Comparison of ENCODE assay signal across 9 cellular contexts in the genomic region with DNA sequence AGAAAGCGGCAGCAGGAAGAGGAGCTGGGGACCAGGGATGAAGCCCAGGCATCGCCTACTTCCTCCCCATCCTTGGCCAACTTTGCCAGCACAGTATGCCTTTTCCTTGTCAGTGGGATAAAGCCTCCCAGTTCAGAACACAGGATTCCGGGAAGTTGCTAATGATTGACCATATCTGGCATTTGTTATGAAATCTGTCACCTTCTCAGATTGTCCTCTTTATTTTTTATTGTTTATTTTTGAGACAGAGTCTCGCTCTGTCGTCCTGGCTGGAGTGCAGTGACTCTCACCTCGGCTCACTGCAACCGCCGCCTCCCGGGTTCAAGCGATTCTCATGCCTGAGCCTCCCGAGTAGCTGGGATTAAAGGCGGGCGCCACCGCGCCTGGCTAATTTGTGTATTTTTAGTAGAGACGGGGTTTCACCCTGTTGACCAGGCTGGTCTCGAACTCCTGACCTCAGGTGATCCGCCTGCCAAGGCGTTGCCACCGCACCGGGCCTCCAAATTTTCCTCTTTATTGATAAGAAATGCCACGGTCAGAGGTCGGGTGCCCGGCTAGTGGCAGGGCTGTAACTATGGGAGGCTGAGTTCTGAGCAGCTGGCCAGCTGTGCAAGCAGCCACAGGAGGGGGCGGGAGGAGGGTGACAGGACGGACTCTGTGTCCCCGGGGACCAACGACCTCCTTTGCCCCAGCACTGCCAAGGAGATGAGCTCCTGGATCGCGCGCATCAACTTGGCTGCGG. TPM values are rescaled to one million over a fixed set of nuclear protein-coding genes. Genes with fewer than 3 reads are reported as not detected.
A peak's percentile ranks its signal among the peaks of the same experiment; 100 is the strongest.
DNase-seq lines count a peak whose midpoint lies in the region; ATAC-seq and TF ChIP-seq lines count a peak whose summit lies in the region.
"Had no signal": no experiment of that assay in that cellular context is flagged by ENCODE, and none has a peak within 500 bp of the region (broad histone marks: within the 10 kb centered on the region; RNA-seq: fewer than 3 reads in every experiment).

No MANE protein-coding gene starts in this region.

- DNase-seq in hepatocyte (ENCODE audit: low spot score) (no peak), sigmoid colon (no peak), germinal center (ENCODE audit: low spot score) (no peak), iPS-NIHi7 (ENCODE audit: extremely low spot score) (no peak), HuH-7 (ENCODE audit: low spot score) (no peak)
- DNase-seq in stimulated activated CD4-positive, alpha-beta T cell treated with anti-CD3 and anti-CD28 coated beads, Interleukin-15, amount 100 ng/mL, for 24 hours = no peak
- DNase-seq: kidney glomerular epithelial cell had no signal

- H3K79me2 ChIP-seq in hepatocyte = peaks cover 5% of the 10 kb centered on the region

- TF ChIP-seq CTCF in VCaP (conservative IDR thresholded peaks at IDR 0.05) = no peak
- TF ChIP-seq CTCF in hepatocyte (IDR thresholded peaks at IDR 0.05; ENCODE audit: poor library complexity) = no peak
- no peak for TF ChIP-seq CTCF in sigmoid colon (IDR thresholded peaks at IDR 0.05)

- no peaks in the 10 kb centered on the region for H3K9me2 ChIP-seq in hepatocyte (replicated peaks; ENCODE audit: insufficient read depth)

- TF ChIP-seq EP300 in sigmoid colon (IDR thresholded peaks at IDR 0.05) = no peak

- WGBS in hepatocyte (ENCODE audit: low lambda C conversion rate, missing lambda C conversion rate) = 64% methylated on average over 26 of the region's 32 CpGs
- 40 to 69% methylated on average over 32 of the region's 32 CpGs for WGBS in sigmoid colon, 2 donors

- H3K9me3 ChIP-seq in hepatocyte (ENCODE audit: low read depth) = no peaks in the 10 kb centered on the region
- no peaks in the 10 kb centered on the region for H3K9me3 ChIP-seq in sigmoid colon

- H3K4me2 ChIP-seq in hepatocyte = peak overlapping the region; percentile 78

- H3K36me3 ChIP-seq in hepatocyte (replicated peaks; ENCODE audit: insufficient read depth, low read depth) (no peaks in the 10 kb centered on the region), sigmoid colon (no peaks in the 10 kb centered on the region)

- peak overlapping the region; percentile 90 for H3K27ac ChIP-seq in VCaP
- peak overlapping the region; percentile 94 for H3K27ac ChIP-seq in hepatocyte
- H3K27ac ChIP-seq in sigmoid colon = peak overlapping the region in 3 of 4 donors; percentile 42 to 71 (median 66)

- ATAC-seq in GM19023 (IDR thresholded peaks at IDR 0.05; ENCODE audit: unreplicated experiment) = peak; percentile 9

- no peaks in the 10 kb centered on the region for H3K4me1 ChIP-seq in hepatocyte (ENCODE audit: insufficient read depth)
- H3K4me1 ChIP-seq in sigmoid colon = peaks cover 0 to 11% (median 6%) of the 10 kb centered on the region in 4 donors

- H3K4me3 ChIP-seq in hepatocyte (peak overlapping the region; percentile 35), sigmoid colon (peak overlapping the region; percentile 43 to 63 (median 61))

- no peaks in the 10 kb centered on the region for H4K20me1 ChIP-seq in hepatocyte (ENCODE audit: insufficient read depth, poor library complexity, severe bottlenecking)

- H3K27me3 ChIP-seq in hepatocyte (no peaks in the 10 kb centered on the region), sigmoid colon (no peaks in the 10 kb centered on the region)

- intact Hi-C loops in sigmoid colon (cut with DNase I) = no loop called here

- peak overlapping the region; percentile 58 for H2AFZ ChIP-seq in hepatocyte

- TF ChIP-seq POLR2A in sigmoid colon (IDR thresholded peaks at IDR 0.05) = no peak

RNA-seq across cellular contexts. Expression of a gene that starts 24.4 kb away (rescaled TPM):
- total RNA-seq in hepatocyte (22.6 and 26.5 TPM in 2 replicates), sigmoid colon (1 to 10 TPM; 1.4 to 6.6 (median 2.0) TPM)
- polyA plus RNA-seq in hepatocyte (11.5 and 15.1 TPM in 2 replicates), sigmoid colon (10 to 100 TPM; 15.0 to 51.6 (median 22.9) TPM)
